1 cellular context compared by ENCODE assay signal in genomic region chr9:20561542-20561941, GRCh38.
TF ChIP-seq lines count a peak whose summit lies in the region.

No MANE protein-coding gene starts in this region.

TF ChIP-seq in A549, 52 proteins besides CTCF, POLR2A, EP300 and RAD21 (continued from another document):
- TF ChIP-seq PBX3 (IDR thresholded peaks at IDR 0.05) (no peak), E2F6 (IDR thresholded peaks at IDR 0.05; ENCODE audit: borderline replicate concordance, low read depth) (no peak), KDM5A (IDR thresholded peaks at IDR 0.05) (no peak)
